In genomic region chr7:1512781-1513656, GRCh38 we compare ENCODE assay signal across 6 cellular contexts. TPM values are rescaled to one million over a fixed set of nuclear protein-coding genes. Genes with fewer than 3 reads are reported as not detected.
DNase-seq lines count a peak whose midpoint lies in the region; ATAC-seq, FAIRE-seq and TF ChIP-seq lines count a peak whose summit lies in the region.

No MANE protein-coding gene starts in this region.

- no peak overlapping the region for H3K27ac ChIP-seq in CD8-positive, alpha-beta memory T cell (ENCODE audit: low read depth, low read length)
- no peak overlapping the region for H3K27ac ChIP-seq in GM12878 (ENCODE audit: control insufficient read depth, insufficient read depth)

- no peaks in the 10 kb centered on the region for H3K79me2 ChIP-seq in GM12878 (ENCODE audit: control insufficient read depth, insufficient read depth, low read length)

- peak in 2 of 5 donors; percentile 35 to 70 for DNase-seq in CD8-positive, alpha-beta memory T cell
- DNase-seq in NCI-H2171 (lab: John Stamatoyannopoulos, UW) (peak; percentile 40), GM12878 (ENCODE audit: low read depth, low spot score) (no peak), natural killer cell (no peak), ecto neural progenitor cell (ENCODE audit: low spot score) (no peak), mesenteric fat pad (ENCODE audit: low spot score) (no peak)

- peak; percentile 80 for ATAC-seq in GM12878
- peak; percentile 54 to 78 (median 69) for ATAC-seq in natural killer cell

- H3K9me3 Mint-ChIP-seq in CD8-positive, alpha-beta memory T cell = no peaks in the 10 kb centered on the region
- no peaks in the 10 kb centered on the region for H3K9me3 Mint-ChIP-seq in natural killer cell

- H3K27me3 Mint-ChIP-seq in CD8-positive, alpha-beta memory T cell = peaks cover 1 to 16% of the 10 kb centered on the region in 2 donors
- H3K27me3 Mint-ChIP-seq in natural killer cell (ENCODE audit: low read depth in 2 of 2) = peaks cover 7 to 22% of the 10 kb centered on the region in 2 donors

- SMC1A ChIA-PET in GM12878 (lab: Charles Lee; ENCODE audit: uncharacterized antibody, unreplicated experiment) = no interaction called here

- CTCF ChIA-PET in CD8-positive, alpha-beta memory T cell (lab: Charles Lee) = no interaction called here
- CTCF ChIA-PET in GM12878 (lab: Yijun Ruan, JAX) = interaction anchor here (0.6 kb wide), 1 partner anchor 44 kb away, joined by 3 read pairs; no protein-coding TSS in a partner anchor

- H3K27me3 ChIP-seq in CD8-positive, alpha-beta memory T cell (ENCODE audit: insufficient read depth, low read length, poor library complexity, severe bottlenecking) = no peaks in the 10 kb centered on the region
- H3K27me3 ChIP-seq in GM12878 (replicated peaks in 1 of 2; ENCODE audit: control insufficient read depth in 2 of 2, insufficient read depth in 2 of 2, low read length in 1 of 2) = no peaks in the 10 kb centered on the region

- in situ Hi-C loops in GM12878 (cut with MboI) = no loop called here

- H2AFZ ChIP-seq in GM12878 (ENCODE audit: control insufficient read depth, low read depth, low read length) = peak overlapping the region; percentile 48

- TF ChIP-seq POLR2A in GM12878 (IDR thresholded peaks at IDR 0.05; ENCODE audit: low read depth, low read length) = no peak

- peaks cover 21% of the 10 kb centered on the region for H3K4me1 ChIP-seq in CD8-positive, alpha-beta memory T cell (ENCODE audit: insufficient read depth, low read length)
- H3K4me1 ChIP-seq in GM12878 (ENCODE audit: control insufficient read depth, insufficient read depth, low read length) = peaks cover 10% of the 10 kb centered on the region

- H3K36me3 ChIP-seq in CD8-positive, alpha-beta memory T cell (ENCODE audit: insufficient read depth, low read length) = no peaks in the 10 kb centered on the region
- no peaks in the 10 kb centered on the region for H3K36me3 ChIP-seq in GM12878 (ENCODE audit: control insufficient read depth in 2 of 2, insufficient read depth in 2 of 2, low read length in 1 of 2)

- no peak overlapping the region for H3K4me3 ChIP-seq in CD8-positive, alpha-beta memory T cell (ENCODE audit: low read length)
- no peak overlapping the region for H3K4me3 ChIP-seq in GM12878

- FAIRE-seq in GM12878 (lab: Jason Lieb, UNC) = no peak

- peaks cover 6 to 18% (median 6%) of the 10 kb centered on the region in 3 donors for H3K4me1 Mint-ChIP-seq in CD8-positive, alpha-beta memory T cell
- no peaks in the 10 kb centered on the region for H3K4me1 Mint-ChIP-seq in natural killer cell

- TF ChIP-seq RAD21 in GM12878 (IDR thresholded peaks at IDR 0.05; ENCODE audit: insufficient read depth, low read depth, low read length) = no peak

- BruUV-seq in GM12878 (replicated peaks; lab: Mats Ljungman, UMichigan) = no TSS peak

- H3K9ac ChIP-seq in GM12878 (ENCODE audit: control insufficient read depth, insufficient read depth, low read length) = no peak overlapping the region

- no peak for TF ChIP-seq CTCF in GM12878 (IDR thresholded peaks at IDR 0.05 in 2 of 3, conservative IDR thresholded peaks at IDR 0.05 in 1 of 3; ENCODE audit: control insufficient read depth in 2 of 3, extremely low read depth in 1 of 3, insufficient read depth in 1 of 3, low read depth in 3 of 3, low read length in 3 of 3)
- TF ChIP-seq CTCF in natural killer cell (IDR thresholded peaks at IDR 0.05) = no peak

- WGBS in GM12878 (ENCODE audit: insufficient coverage, insufficient replicate concordance, low lambda C conversion rate, missing lambda C conversion rate) = 14% methylated on average over 34 of the region's 35 CpGs

- no peak for TF ChIP-seq EP300 in GM12878 (IDR thresholded peaks at IDR 0.05; ENCODE audit: borderline replicate concordance in 1 of 2, control insufficient read depth in 1 of 2, low read depth in 2 of 2, low read length in 2 of 2)

- peak overlapping the region in 4 of 7 donors; percentile 5 to 45 (median 32) for H3K4me3 Mint-ChIP-seq in CD8-positive, alpha-beta memory T cell
- H3K4me3 Mint-ChIP-seq in natural killer cell = no peak overlapping the region

- no peaks in the 10 kb centered on the region for H3K9me3 ChIP-seq in CD8-positive, alpha-beta memory T cell (ENCODE audit: low read length)
- H3K9me3 ChIP-seq in GM12878 (replicated peaks; ENCODE audit: control insufficient read depth, insufficient read depth, low read length) = no peaks in the 10 kb centered on the region

- no peaks in the 10 kb centered on the region for H4K20me1 ChIP-seq in GM12878 (ENCODE audit: control insufficient read depth, insufficient read depth)

- POLR2A ChIA-PET in CD8-positive, alpha-beta memory T cell (lab: Charles Lee) = interaction anchor here (0.6 kb wide), 2 partner anchors 13 to 57 kb away, joined by 3 to 5 read pairs; no protein-coding TSS in a partner anchor
- POLR2A ChIA-PET in GM12878 (lab: Charles Lee) = no interaction called here

- intact Hi-C loops in GM12878 (cut with micrococcal nuclease; ENCODE audit: unreplicated experiment) (no loop called here), natural killer cell (cut with micrococcal nuclease) (no loop called here)

- peak overlapping the region in 3 of 8 donors; percentile 42 to 61 (median 56) for H3K27ac Mint-ChIP-seq in CD8-positive, alpha-beta memory T cell
- no peak overlapping the region for H3K27ac Mint-ChIP-seq in natural killer cell

- RAD21 ChIA-PET in GM12878 (lab: Charles Lee; ENCODE audit: unreplicated experiment) = interaction anchor here (0.6 kb wide), 1 partner anchor 23 kb away, joined by 3 read pairs; no protein-coding TSS in a partner anchor

- H3K36me3 Mint-ChIP-seq in CD8-positive, alpha-beta memory T cell = no peaks in the 10 kb centered on the region
- no peaks in the 10 kb centered on the region for H3K36me3 Mint-ChIP-seq in natural killer cell

- no peak overlapping the region; the same call in 1 of the 2 replicates for H3K4me2 ChIP-seq in GM12878 (ENCODE audit: control insufficient read depth, insufficient read depth)

RNA-seq across cellular contexts. Expression of gene INTS1, which starts 8.8 kb away (rescaled TPM):
- total RNA-seq in CD8-positive, alpha-beta memory T cell = 100 to 1,000 TPM in 1 of 2 experiments, 10 to 100 TPM in 1; 96.6 to 111 TPM
- polyA plus RNA-seq in CD8-positive, alpha-beta memory T cell = 26.1 TPM
- 84.3 and 100.0 TPM in 2 replicates for total RNA-seq in GM12878 (2013; cell fraction: nucleolus; rRNA removed)
- 14.6 and 19.5 TPM in 2 replicates for total RNA-seq in GM12878 (2014; rRNA removed)
- total RNA-seq in GM12878 (2014; rRNA removed; fragmentation: Illumina TruSeq; extraction: Trizol) = 6.9 and 10.0 TPM in 2 replicates
- 76.5 and 89.0 TPM in 2 replicates for total RNA-seq in GM12878 (2021)
- polyA plus RNA-seq in GM12878 (2011; ENCODE audit: low read depth) = 15.0 TPM
- 4.0 and 7.5 TPM in 2 replicates for polyA plus RNA-seq in GM12878 (2011; rRNA removed)
- polyA plus RNA-seq in GM12878 (2011; cell fraction: cytosol; rRNA removed) = 13.2 and 20.1 TPM in 2 replicates
- polyA plus RNA-seq in GM12878 (2011; cell fraction: nucleus; rRNA removed) = 171 and 228 TPM in 2 replicates
- 37.9 and 40.3 TPM in 2 replicates for polyA plus RNA-seq in GM12878 (2012)
- polyA plus RNA-seq in GM12878 (2014; fragmentation: Illumina TruSeq; extraction: Trizol) = 0.98 and 10.6 TPM in 2 replicates
- polyA plus RNA-seq in GM12878 (2014; fragmentation: Nextera tagmentation; extraction: Ambion mirVana) = 1 to 10 TPM in 1 of 2 experiments, under 1 TPM in 1; 0.52 to 1.5 TPM
- 35.1 and 40.6 TPM in 2 replicates for polyA plus RNA-seq in GM12878 (2014; rRNA removed)
- polyA plus RNA-seq in GM12878 (2016; fragmentation: Nextera tagmentation; extraction: Ambion mirVana) = 10 to 100 TPM; 37.0 to 38.3 TPM
- polyA minus RNA-seq in GM12878 (2011; rRNA and poly(A)+ RNA removed) = 10.7 and 23.6 TPM in 2 replicates
- 17.7 and 24.6 TPM in 2 replicates for polyA minus RNA-seq in GM12878 (2011; cell fraction: cytosol; rRNA and poly(A)+ RNA removed)
- 30.1 and 54.0 TPM in 2 replicates for polyA minus RNA-seq in GM12878 (2011; cell fraction: nucleus; rRNA and poly(A)+ RNA removed)
- total RNA-seq in natural killer cell = 100 to 1,000 TPM in 2 of 3 donors, 10 to 100 TPM in 1; 92.7 to 115 (median 111) TPM
- total RNA-seq in mesenteric fat pad = 56.3 TPM

RNA-seq across cellular contexts. Expression of gene MAFK, which starts 17.5 kb away (rescaled TPM):
- 10 to 100 TPM; 36.6 to 41.1 TPM for total RNA-seq in CD8-positive, alpha-beta memory T cell
- 0.85 TPM for polyA plus RNA-seq in CD8-positive, alpha-beta memory T cell
- total RNA-seq in GM12878 (2013; cell fraction: nucleolus; rRNA removed) = 15.1 and 16.9 TPM in 2 replicates
- total RNA-seq in GM12878 (2014; rRNA removed) (11.0 and 13.8 TPM in 2 replicates), GM12878 (2014; rRNA removed; fragmentation: Illumina TruSeq; extraction: Trizol) (3.3 and 4.0 TPM in 2 replicates), GM12878 (2021) (24.3 and 24.5 TPM in 2 replicates), natural killer cell (10 to 100 TPM; 57.9 to 71.3 (median 62.8) TPM), mesenteric fat pad (63.4 TPM)
- 3.0 TPM for polyA plus RNA-seq in GM12878 (2011; ENCODE audit: low read depth)
- polyA plus RNA-seq in GM12878 (2011; rRNA removed) (2.2 and 3.5 TPM in 2 replicates), GM12878 (2014; fragmentation: Illumina TruSeq; extraction: Trizol) (0.82 and 3.0 TPM in 2 replicates), GM12878 (2014; fragmentation: Nextera tagmentation; extraction: Ambion mirVana) (under 1 TPM; 0.10 to 0.26 TPM), GM12878 (2014; rRNA removed) (11.9 and 17.0 TPM in 2 replicates), GM12878 (2016; fragmentation: Nextera tagmentation; extraction: Ambion mirVana) (1 to 10 TPM; 1.3 to 1.4 TPM)
- polyA plus RNA-seq in GM12878 (2011; cell fraction: cytosol; rRNA removed) = 4.0 and 5.5 TPM in 2 replicates
- polyA plus RNA-seq in GM12878 (2011; cell fraction: nucleus; rRNA removed) = 27.4 and 48.1 TPM in 2 replicates
- 10.2 and 16.3 TPM in 2 replicates for polyA plus RNA-seq in GM12878 (2012)
- 1.8 and 5.4 TPM in 2 replicates for polyA minus RNA-seq in GM12878 (2011; rRNA and poly(A)+ RNA removed)
- polyA minus RNA-seq in GM12878 (2011; cell fraction: cytosol; rRNA and poly(A)+ RNA removed) = 4.8 and 6.5 TPM in 2 replicates
- 3.6 and 8.4 TPM in 2 replicates for polyA minus RNA-seq in GM12878 (2011; cell fraction: nucleus; rRNA and poly(A)+ RNA removed)

RNA-seq across cellular contexts. Expression of gene TMEM184A, which starts 43.0 kb away (rescaled TPM):
- not detected for total RNA-seq in CD8-positive, alpha-beta memory T cell
- not detected for polyA plus RNA-seq in CD8-positive, alpha-beta memory T cell
- not detected in 2 replicates for total RNA-seq in GM12878 (2013; cell fraction: nucleolus; rRNA removed)
- total RNA-seq in GM12878 (2014; rRNA removed) = not detected in 2 replicates
- total RNA-seq in GM12878 (2014; rRNA removed; fragmentation: Illumina TruSeq; extraction: Trizol) = not detected in 2 replicates
- total RNA-seq in GM12878 (2021) = 0.15 TPM in 1 of 2 replicates, not detected in the other
- not detected for polyA plus RNA-seq in GM12878 (2011; ENCODE audit: low read depth)
- polyA plus RNA-seq in GM12878 (2011; rRNA removed) = not detected in 2 replicates
- not detected in 2 replicates for polyA plus RNA-seq in GM12878 (2011; cell fraction: cytosol; rRNA removed)
- polyA plus RNA-seq in GM12878 (2011; cell fraction: nucleus; rRNA removed) = not detected in 2 replicates
- 0.07 and 0.09 TPM in 2 replicates for polyA plus RNA-seq in GM12878 (2012)
- polyA plus RNA-seq in GM12878 (2014; fragmentation: Illumina TruSeq; extraction: Trizol) = not detected in 2 replicates
- under 1 TPM in 1 of 2 experiments, not detected in 1; 0.04 TPM for polyA plus RNA-seq in GM12878 (2014; fragmentation: Nextera tagmentation; extraction: Ambion mirVana)
- not detected in 2 replicates for polyA plus RNA-seq in GM12878 (2014; rRNA removed)
- polyA plus RNA-seq in GM12878 (2016; fragmentation: Nextera tagmentation; extraction: Ambion mirVana) = not detected
- polyA minus RNA-seq in GM12878 (2011; rRNA and poly(A)+ RNA removed) = not detected in 2 replicates
- polyA minus RNA-seq in GM12878 (2011; cell fraction: cytosol; rRNA and poly(A)+ RNA removed) = 0.53 and 1.9 TPM in 2 replicates
- polyA minus RNA-seq in GM12878 (2011; cell fraction: nucleus; rRNA and poly(A)+ RNA removed) = 0.12 TPM in 1 of 2 replicates, not detected in the other
- total RNA-seq in natural killer cell = under 1 TPM in 1 of 3 donors, not detected in 2; 0.14 TPM
- total RNA-seq in mesenteric fat pad = 0.16 TPM

RNA-seq across cellular contexts. Expression of gene MICALL2, which starts 53.7 kb away (rescaled TPM):
- 1 to 10 TPM; 2.1 to 2.3 TPM for total RNA-seq in CD8-positive, alpha-beta memory T cell
- polyA plus RNA-seq in CD8-positive, alpha-beta memory T cell = 0.71 TPM
- 5.2 and 7.5 TPM in 2 replicates for total RNA-seq in GM12878 (2013; cell fraction: nucleolus; rRNA removed)
- total RNA-seq in GM12878 (2014; rRNA removed) (0.11 and 1.1 TPM in 2 replicates), GM12878 (2014; rRNA removed; fragmentation: Illumina TruSeq; extraction: Trizol) (0.04 and 0.09 TPM in 2 replicates), GM12878 (2021) (0.72 and 1.7 TPM in 2 replicates), natural killer cell (1 to 10 TPM; 2.5 to 4.4 (median 2.8) TPM), mesenteric fat pad (28.2 TPM)
- 0.16 TPM for polyA plus RNA-seq in GM12878 (2011; ENCODE audit: low read depth)
- polyA plus RNA-seq in GM12878 (2011; rRNA removed) (0.29 and 0.37 TPM in 2 replicates), GM12878 (2014; fragmentation: Illumina TruSeq; extraction: Trizol) (not detected in 2 replicates), GM12878 (2014; fragmentation: Nextera tagmentation; extraction: Ambion mirVana) (not detected), GM12878 (2014; rRNA removed) (0.83 and 1.3 TPM in 2 replicates), GM12878 (2016; fragmentation: Nextera tagmentation; extraction: Ambion mirVana) (1 to 10 TPM in 1 of 2 experiments, under 1 TPM in 1; 0.39 to 1.1 TPM)
- polyA plus RNA-seq in GM12878 (2011; cell fraction: cytosol; rRNA removed) = 0.52 and 0.55 TPM in 2 replicates
- 12.5 and 13.1 TPM in 2 replicates for polyA plus RNA-seq in GM12878 (2011; cell fraction: nucleus; rRNA removed)
- 0.73 and 1.2 TPM in 2 replicates for polyA plus RNA-seq in GM12878 (2012)
- polyA minus RNA-seq in GM12878 (2011; rRNA and poly(A)+ RNA removed) = 0.37 and 1.6 TPM in 2 replicates
- polyA minus RNA-seq in GM12878 (2011; cell fraction: cytosol; rRNA and poly(A)+ RNA removed) = 0.31 and 1.5 TPM in 2 replicates
- polyA minus RNA-seq in GM12878 (2011; cell fraction: nucleus; rRNA and poly(A)+ RNA removed) = 1.8 and 3.5 TPM in 2 replicates

RNA-seq across cellular contexts. Expression of gene PSMG3, which starts 56.8 kb away (rescaled TPM):
- 10 to 100 TPM; 71.0 to 80.7 TPM for total RNA-seq in CD8-positive, alpha-beta memory T cell
- polyA plus RNA-seq in CD8-positive, alpha-beta memory T cell = 51.3 TPM
- total RNA-seq in GM12878 (2013; cell fraction: nucleolus; rRNA removed) = 10.9 and 12.5 TPM in 2 replicates
- total RNA-seq in GM12878 (2014; rRNA removed) (64.9 and 68.7 TPM in 2 replicates), GM12878 (2014; rRNA removed; fragmentation: Illumina TruSeq; extraction: Trizol) (46.7 and 52.4 TPM in 2 replicates), GM12878 (2021) (49.7 and 50.3 TPM in 2 replicates), natural killer cell (10 to 100 TPM; 19.0 to 21.4 (median 20.5) TPM), mesenteric fat pad (17.8 TPM)
- 22.7 TPM for polyA plus RNA-seq in GM12878 (2011; ENCODE audit: low read depth)
- polyA plus RNA-seq in GM12878 (2011; rRNA removed) (49.5 and 74.5 TPM in 2 replicates), GM12878 (2014; fragmentation: Illumina TruSeq; extraction: Trizol) (11.5 and 33.9 TPM in 2 replicates), GM12878 (2014; fragmentation: Nextera tagmentation; extraction: Ambion mirVana) (10 to 100 TPM; 23.9 to 40.5 TPM), GM12878 (2014; rRNA removed) (90.4 and 92.0 TPM in 2 replicates), GM12878 (2016; fragmentation: Nextera tagmentation; extraction: Ambion mirVana) (100 to 1,000 TPM; 109 to 115 TPM)
- polyA plus RNA-seq in GM12878 (2011; cell fraction: cytosol; rRNA removed) = 95.7 and 148 TPM in 2 replicates
- 108 and 119 TPM in 2 replicates for polyA plus RNA-seq in GM12878 (2011; cell fraction: nucleus; rRNA removed)
- polyA plus RNA-seq in GM12878 (2012) = 30.9 and 37.1 TPM in 2 replicates
- polyA minus RNA-seq in GM12878 (2011; rRNA and poly(A)+ RNA removed) = 20.5 and 33.2 TPM in 2 replicates
- 8.6 and 10.7 TPM in 2 replicates for polyA minus RNA-seq in GM12878 (2011; cell fraction: cytosol; rRNA and poly(A)+ RNA removed)
- polyA minus RNA-seq in GM12878 (2011; cell fraction: nucleus; rRNA and poly(A)+ RNA removed) = 6.3 and 10.5 TPM in 2 replicates
